ENCODE assay signal across 1 cellular context in genomic region chr19:51593969-51594773, GRCh38.
TF ChIP-seq lines count a peak whose summit lies in the region.

No MANE protein-coding gene starts in this region.

TF ChIP-seq in HepG2, 621 proteins besides CTCF, POLR2A, EP300 and RAD21 (continued from another document and continues in another):
- TF ChIP-seq PATZ1 (CRISPR knock-in tag; IDR thresholded peaks at IDR 0.05) (no peak), MXD1 (CRISPR knock-in tag; IDR thresholded peaks at IDR 0.05) (no peak), CEBPB (IDR thresholded peaks at IDR 0.05; ENCODE audit: borderline replicate concordance, low read depth, low read length) (no peak), ZNF501 (CRISPR knock-in tag; IDR thresholded peaks at IDR 0.05) (no peak), ZNF687 (CRISPR knock-in tag; IDR thresholded peaks at IDR 0.05) (peak; percentile 51), ZNF547 (CRISPR knock-in tag; IDR thresholded peaks at IDR 0.05) (no peak), HNRNPUL1 (IDR thresholded peaks at IDR 0.05; ENCODE audit: low read depth, low read length) (no peak), MIXL1 (CRISPR knock-in tag; IDR thresholded peaks at IDR 0.05) (no peak), TEAD2 (CRISPR knock-in tag; IDR thresholded peaks at IDR 0.05) (no peak), ZBTB8A (CRISPR knock-in tag; IDR thresholded peaks at IDR 0.05; ENCODE audit: borderline replicate concordance, low read depth) (no peak), FOXO1 (CRISPR knock-in tag; IDR thresholded peaks at IDR 0.05) (no peak), ZNF33B (CRISPR knock-in tag; IDR thresholded peaks at IDR 0.05) (no peak), ZNF567 (CRISPR knock-in tag; IDR thresholded peaks at IDR 0.05; ENCODE audit: borderline replicate concordance) (no peak), ZNF710 (CRISPR knock-in tag; IDR thresholded peaks at IDR 0.05; ENCODE audit: borderline replicate concordance) (no peak), SIX1 (CRISPR knock-in tag; IDR thresholded peaks at IDR 0.05; ENCODE audit: borderline replicate concordance) (no peak), TCF7L2 (IDR thresholded peaks at IDR 0.05; ENCODE audit: low read depth, low read length) (no peak), IRF1 (CRISPR knock-in tag; IDR thresholded peaks at IDR 0.05; ENCODE audit: low read depth) (no peak), SKI (IDR thresholded peaks at IDR 0.05; ENCODE audit: partially characterized antibody) (no peak), ZNF207 (IDR thresholded peaks at IDR 0.05; ENCODE audit: borderline replicate concordance) (no peak), POLR2AphosphoS2 (IDR thresholded peaks at IDR 0.05; ENCODE audit: low read depth, low read length) (no peak), U2AF2 (IDR thresholded peaks at IDR 0.05; ENCODE audit: low read depth, low read length) (no peak), NFKBIZ (CRISPR knock-in tag; IDR thresholded peaks at IDR 0.05) (no peak), ATF1 (CRISPR knock-in tag; IDR thresholded peaks at IDR 0.05) (no peak), IKZF1 (IDR thresholded peaks at IDR 0.05) (no peak), ZFYVE20 (CRISPR knock-in tag; IDR thresholded peaks at IDR 0.05; ENCODE audit: borderline replicate concordance, low read depth) (no peak), ZNF644 (CRISPR knock-in tag; IDR thresholded peaks at IDR 0.05; ENCODE audit: low read depth) (no peak), MIER3 (CRISPR knock-in tag; IDR thresholded peaks at IDR 0.05; ENCODE audit: borderline replicate concordance) (no peak), FOXM1 (CRISPR knock-in tag; IDR thresholded peaks at IDR 0.05) (no peak), HOXA5 (CRISPR knock-in tag; IDR thresholded peaks at IDR 0.05) (no peak), MLXIP (CRISPR knock-in tag; IDR thresholded peaks at IDR 0.05; ENCODE audit: borderline replicate concordance) (no peak), PRPF4 (IDR thresholded peaks at IDR 0.05; ENCODE audit: low read depth, low read length, poor library complexity, severe bottlenecking) (no peak), TIGD3 (CRISPR knock-in tag; IDR thresholded peaks at IDR 0.05; ENCODE audit: borderline replicate concordance) (no peak), HNRNPH1 (optimal IDR thresholded peaks at IDR 0.05; ENCODE audit: low read depth, low read length) (no peak), PRDM4 (CRISPR knock-in tag; IDR thresholded peaks at IDR 0.05; ENCODE audit: borderline replicate concordance) (no peak), ZNF34 (CRISPR knock-in tag; IDR thresholded peaks at IDR 0.05; ENCODE audit: borderline replicate concordance) (no peak), ZNF513 (CRISPR knock-in tag; conservative IDR thresholded peaks at IDR 0.05) (no peak), SUZ12 (IDR thresholded peaks at IDR 0.05; ENCODE audit: low read depth, low read length) (peak; percentile 79), TGIF2 (CRISPR knock-in tag; IDR thresholded peaks at IDR 0.05) (no peak), NFKB2 (CRISPR knock-in tag; IDR thresholded peaks at IDR 0.05; ENCODE audit: borderline replicate concordance) (peak; percentile 20; the same call in 1 of the 2 replicates), DR1 (CRISPR knock-in tag; IDR thresholded peaks at IDR 0.05) (no peak), ZNF274 (CRISPR knock-in tag; IDR thresholded peaks at IDR 0.05) (no peak), TSC22D2 (CRISPR knock-in tag; IDR thresholded peaks at IDR 0.05; ENCODE audit: borderline replicate concordance) (no peak), SAFB2 (CRISPR knock-in tag; IDR thresholded peaks at IDR 0.05; ENCODE audit: borderline replicate concordance, low read depth) (no peak), CSRNP1 (CRISPR knock-in tag; IDR thresholded peaks at IDR 0.05) (no peak), ZC3H13 (CRISPR knock-in tag; IDR thresholded peaks at IDR 0.05) (no peak), PPARG (CRISPR knock-in tag; conservative IDR thresholded peaks at IDR 0.05) (no peak), ZKSCAN8 (CRISPR knock-in tag; IDR thresholded peaks at IDR 0.05; ENCODE audit: borderline replicate concordance) (no peak)
